ENCODE assay signal across 22 cellular contexts in the genomic region with DNA sequence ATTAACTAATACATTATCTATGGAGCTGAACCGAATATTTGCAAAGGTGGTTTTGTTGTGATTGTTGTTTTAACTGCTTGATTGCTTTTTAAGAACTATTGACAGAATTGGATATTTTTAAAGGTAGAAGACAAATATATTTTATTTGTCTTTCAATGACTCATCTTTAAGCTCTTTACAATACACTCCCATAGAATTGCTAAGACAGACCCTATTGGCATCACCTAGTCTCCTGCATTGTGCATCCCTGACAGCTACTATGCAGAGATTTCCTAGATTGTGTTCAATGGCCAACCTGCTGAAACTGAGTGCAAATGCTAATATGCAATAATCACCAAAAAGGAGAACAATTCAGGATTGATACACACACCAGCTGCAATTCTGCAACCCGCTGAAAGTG. TPM values are rescaled to one million over a fixed set of nuclear protein-coding genes. Genes with fewer than 3 reads are reported as not detected.
"Had no signal": no experiment of that assay in that cellular context is flagged by ENCODE, and none has a peak within 500 bp of the region (broad histone marks: within the 10 kb centered on the region; RNA-seq: fewer than 3 reads in every experiment).

No MANE protein-coding gene starts in this region.

- ATAC-seq: natural killer cell had no signal

- H3K36me3 ChIP-seq: colonic mucosa, esophagus squamous epithelium, left ventricle myocardium inferior, WERI-Rb-1 had no signal

- H3K4me1 Mint-ChIP-seq: activated naive CD4-positive, alpha-beta T cell treated with anti-CD3 and anti-CD28 coated beads, Interleukin-2, amount 50 U/mL, for 24 hours; natural killer cell had no signal

- H3K27me3 Mint-ChIP-seq: activated CD4-positive, alpha-beta T cell treated with anti-CD3 and anti-CD28 coated beads for 36 hours; activated naive CD4-positive, alpha-beta T cell treated with anti-CD3 and anti-CD28 coated beads, Interleukin-2, amount 50 U/mL, for 24 hours had no signal

- H3K4me3 Mint-ChIP-seq: activated CD4-positive, alpha-beta memory T cell treated with anti-CD3 and anti-CD28 coated beads, Interleukin-2, amount 10 ng/mL, durations not matched to agents 7 days and 5 days; activated CD4-positive, alpha-beta T cell treated with anti-CD3 and anti-CD28 coated beads for 36 hours; activated naive CD4-positive, alpha-beta T cell treated with anti-CD3 and anti-CD28 coated beads, Interleukin-2, amount 50 U/mL, for 24 hours; memory B cell; natural killer cell had no signal

- H3K36me3 Mint-ChIP-seq: activated naive CD4-positive, alpha-beta T cell treated with anti-CD3 and anti-CD28 coated beads, Interleukin-2, amount 50 U/mL, for 24 hours; memory B cell; natural killer cell had no signal

- H3K27me3 ChIP-seq: colonic mucosa, esophagus squamous epithelium had no signal

- DNase-seq: activated CD4-positive, alpha-beta memory T cell treated with anti-CD3 and anti-CD28 coated beads, Interleukin-2, amount 10 ng/mL, durations not matched to agents 7 days and 5 days; activated effector memory CD4-positive, alpha-beta T cell treated with anti-CD3 and anti-CD28 coated beads, Interleukin-2, amount 50 U/mL, for 16 hours; caudate nucleus; colonic mucosa; esophagus squamous epithelium; hypothalamus; left ventricle myocardium inferior; natural killer cell; nucleus accumbens; posterior cingulate gyrus; retina; stimulated activated CD4-positive, alpha-beta T cell treated with anti-CD3 and anti-CD28 coated beads, Interleukin-4, amount 100 ng/mL, for 1 hour; stimulated activated naive CD4-positive, alpha-beta T cell; trophoblast cell; WERI-Rb-1 had no signal

- H3K9me3 ChIP-seq: colonic mucosa, esophagus squamous epithelium, left ventricle myocardium inferior had no signal

- H3K4me3 ChIP-seq: colonic mucosa, esophagus squamous epithelium, left ventricle myocardium inferior had no signal

- H3K4me1 ChIP-seq: colonic mucosa, left ventricle myocardium inferior had no signal

- FAIRE-seq: endometrium had no signal

- H3K9me3 Mint-ChIP-seq: activated CD4-positive, alpha-beta memory T cell treated with anti-CD3 and anti-CD28 coated beads, Interleukin-2, amount 10 ng/mL, durations not matched to agents 7 days and 5 days; activated naive CD4-positive, alpha-beta T cell treated with anti-CD3 and anti-CD28 coated beads, Interleukin-2, amount 50 U/mL, for 24 hours; memory B cell; natural killer cell had no signal

- H3K27ac Mint-ChIP-seq: activated CD4-positive, alpha-beta memory T cell treated with anti-CD3 and anti-CD28 coated beads, Interleukin-2, amount 10 ng/mL, durations not matched to agents 7 days and 5 days; activated naive CD4-positive, alpha-beta T cell treated with anti-CD3 and anti-CD28 coated beads, Interleukin-2, amount 50 U/mL, for 24 hours; memory B cell; natural killer cell had no signal

- H3K27ac ChIP-seq: colonic mucosa, left ventricle myocardium inferior, WERI-Rb-1 had no signal

RNA-seq across cellular contexts. Expression of a gene that starts 19.7 kb away (rescaled TPM):
- total RNA-seq: activated CD4-positive, alpha-beta memory T cell treated with anti-CD3 and anti-CD28 coated beads, Interleukin-2, amount 10 ng/mL, durations not matched to agents 7 days and 5 days; activated CD4-positive, alpha-beta T cell treated with anti-CD3 and anti-CD28 coated beads for 36 hours; fibroblast of villous mesenchyme; left ventricle myocardium inferior; natural killer cell; skeletal muscle tissue; T-helper 1 cell treated with Interleukin-12 subunit alpha and Interleukin-12 subunit beta and Interleukin-4 antibody, amounts not matched to agents 30 ng/mL and 1 ng/mL, for 36 hours had no signal
